Comparison of ENCODE assay signal across 9 cellular contexts in the genomic region with DNA sequence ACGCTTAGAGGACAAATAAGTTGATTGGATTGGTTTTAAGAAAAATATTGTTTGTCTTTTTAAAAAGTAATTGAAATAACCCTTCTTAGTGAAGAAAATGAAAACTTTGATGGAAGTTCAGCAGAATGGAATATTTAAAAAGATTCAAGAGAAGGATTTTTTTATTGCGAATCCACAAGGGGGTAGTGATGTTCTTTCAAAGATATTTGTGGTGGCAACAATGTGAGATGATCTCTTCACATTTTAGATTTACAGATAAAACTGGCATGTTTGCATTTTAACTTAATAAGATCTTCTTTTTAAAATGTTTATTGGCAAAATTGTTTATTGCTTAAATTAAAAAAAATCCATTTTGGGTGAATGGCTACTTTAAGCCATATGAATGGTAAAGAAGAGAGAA. TPM values are rescaled to one million over a fixed set of nuclear protein-coding genes. Genes with fewer than 3 reads are reported as not detected.
DNase-seq lines count a peak whose midpoint lies in the region; ATAC-seq and TF ChIP-seq lines count a peak whose summit lies in the region.
"Had no signal": no experiment of that assay in that cellular context is flagged by ENCODE, and none has a peak within 500 bp of the region (broad histone marks: within the 10 kb centered on the region; RNA-seq: fewer than 3 reads in every experiment).

No MANE protein-coding gene starts in this region.

- no peaks in the 10 kb centered on the region for H3K9me3 ChIP-seq in right lobe of liver

- no peaks in the 10 kb centered on the region for H3K27me3 ChIP-seq in right lobe of liver

- intact Hi-C loops in right lobe of liver (cut with DNase I) = loop anchor here (10.0 kb wide), 1 partner anchor 91 kb away; no protein-coding TSS in a partner anchor
- intact Hi-C loops in posterior vena cava (cut with DNase I) = loop anchor here (10.0 kb wide), 3 partner anchors 271 to 681 kb away; no protein-coding TSS in a partner anchor

- ATAC-seq in right lobe of liver (peak in 3 of 4 donors; percentile 47 to 63 (median 50)), HG03108 (IDR thresholded peaks at IDR 0.05; ENCODE audit: unreplicated experiment) (no peak)

- H3K27ac ChIP-seq in right lobe of liver = no peak overlapping the region
- H3K27ac ChIP-seq: epithelial cell of prostate had no signal

- no peak for TF ChIP-seq POLR2A in NB4 (IDR thresholded peaks at IDR 0.05; ENCODE audit: extremely low read depth, insufficient read length)
- no peak for TF ChIP-seq POLR2A in right lobe of liver (IDR thresholded peaks at IDR 0.05)

- TF ChIP-seq CTCF in NB4 (IDR thresholded peaks at IDR 0.05; ENCODE audit: low read depth, low read length) (no peak), right lobe of liver (IDR thresholded peaks at IDR 0.05) (peak; percentile 50 to 58 (median 52))

- no peaks in the 10 kb centered on the region for H3K36me3 ChIP-seq in right lobe of liver

- whole genome bisulfite sequencing in right lobe of liver (ENCODE audit: insufficient coverage, low coverage, low lambda C conversion rate, missing lambda C conversion rate) = 43% methylated on average over 2 of the region's 2 CpGs

- H3K4me1 ChIP-seq in right lobe of liver = no peaks in the 10 kb centered on the region

- H3K4me3 ChIP-seq in NB4 (ENCODE audit: low read depth, low read length) = no peak overlapping the region
- H3K4me3 ChIP-seq in right lobe of liver = no peak overlapping the region

- DNase-seq in DMS153 (lab: John Stamatoyannopoulos, UW) (peak; percentile 8), NB4 (ENCODE audit: low read depth) (peak; percentile 50), astrocyte of the hippocampus (ENCODE audit: low read depth, low spot score) (peak; percentile 59), right lobe of liver (no peak), NOMO-1 treated with DMSO at 0.1 percent for 48 hours (lab: John Stamatoyannopoulos, UW; ENCODE audit: unreplicated experiment) (no peak), posterior vena cava (ENCODE audit: low spot score) (no peak)
- no peak for DNase-seq in activated CD4-positive, alpha-beta T cell treated with anti-CD3 and anti-CD28 coated beads for 1 hour

RNA-seq across cellular contexts. Expression of gene CAMTA1, which starts 8.9 kb away (rescaled TPM):
- total RNA-seq in right lobe of liver (10 to 100 TPM; 32.3 to 49.4 (median 37.2) TPM), posterior vena cava (10 to 100 TPM; 65.1 to 76.4 TPM)

Comparison
In these comparisons a context has a peak if more than half of its experiments do, and no peak if none do; other contexts are left out.
1. DNase-seq: peak in DMS153 (single experiment), NB4 (single experiment) and astrocyte of the hippocampus (single experiment); none in right lobe of liver (0 of 3), NOMO-1 treated with DMSO at 0.1 percent for 48 hours (single experiment), activated CD4-positive, alpha-beta T cell treated with anti-CD3 and anti-CD28 coated beads for 1 hour (single experiment) and posterior vena cava (single experiment).